9 cellular contexts compared by ENCODE assay signal in the genomic region with DNA sequence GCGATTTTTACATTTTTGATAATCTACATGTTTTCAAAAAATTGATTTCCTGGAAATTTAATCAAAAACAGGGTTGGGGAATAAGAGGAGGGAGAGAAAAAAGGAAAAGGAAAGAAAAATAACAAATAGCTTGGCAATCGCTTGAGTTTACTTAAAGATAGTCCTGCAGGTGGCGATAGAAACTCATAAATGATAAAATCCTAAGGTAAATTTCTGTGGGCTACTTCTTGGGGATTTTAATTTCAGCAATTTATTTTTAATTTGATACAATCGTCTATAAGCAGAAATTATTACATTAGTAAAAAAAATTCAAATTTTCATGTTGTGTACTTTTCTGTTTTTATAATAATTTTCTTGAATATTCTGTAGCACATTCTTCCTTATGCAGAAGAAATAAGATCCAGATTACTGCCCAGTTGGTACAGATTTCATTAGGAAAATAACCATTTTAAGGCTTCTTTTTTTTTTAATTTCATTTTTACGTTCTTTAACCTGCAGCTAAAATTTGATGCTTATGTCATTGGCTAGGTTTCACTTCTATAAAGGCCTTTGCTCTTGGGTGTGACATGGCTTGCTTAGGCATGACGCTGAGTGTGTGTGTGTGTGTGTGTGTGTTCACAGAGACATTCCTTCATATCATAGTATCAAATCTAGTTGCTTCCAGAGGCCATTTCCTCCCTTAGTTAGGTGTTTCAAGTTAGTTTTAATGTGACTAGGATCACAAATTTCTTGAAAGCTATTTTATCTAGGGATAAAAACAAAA.
DNase-seq lines count a peak whose midpoint lies in the region; ATAC-seq and TF ChIP-seq lines count a peak whose summit lies in the region.
"Had no signal": no experiment of that assay in that cellular context is flagged by ENCODE, and none has a peak within 500 bp of the region (broad histone marks: within the 10 kb centered on the region; RNA-seq: fewer than 3 reads in every experiment).

No MANE protein-coding gene starts in this region.

- H3K4me1 Mint-ChIP-seq in T-helper 2 cell treated with Interferon-gamma antibody and Interleukin-4, amounts not matched to agents 5 μg/mL and 100 μg/mL, for 36 hours (ENCODE audit: low read depth), result peaks cover 6% of the 10 kb centered on the region
- H3K4me1 Mint-ChIP-seq: central memory CD8-positive, alpha-beta T cell had no signal

- DNase-seq in A172 (ENCODE audit: low spot score), result peak; percentile 2
- no peak for DNase-seq in LNCaP clone FGC (ENCODE audit: low read depth)
- DNase-seq in astrocyte of the cerebellum (ENCODE audit: low read depth), result peak; percentile 9
- no peak for DNase-seq in lung (ENCODE audit: low spot score)
- DNase-seq in T-helper 2 cell treated with Interferon-gamma antibody and Interleukin-4, amounts not matched to agents 5 μg/mL and 100 μg/mL, for 36 hours (ENCODE audit: low spot score), result no peak

- no peak overlapping the region for H3K4me3 ChIP-seq in LNCaP clone FGC (ENCODE audit: low read depth, low read length)
- no peak overlapping the region for H3K4me3 ChIP-seq in astrocyte of the cerebellum (ENCODE audit: low read depth, low read length)
- no peak overlapping the region for H3K4me3 ChIP-seq in lung

- peak; percentile 82 for ATAC-seq in GM18870 (IDR thresholded peaks at IDR 0.05; ENCODE audit: unreplicated experiment)
- no peak for ATAC-seq in lung (ENCODE audit: insufficient read depth, low FRiP score)
- no peak for ATAC-seq in GM21526 (IDR thresholded peaks at IDR 0.05; ENCODE audit: low FRiP score, unreplicated experiment)
- ATAC-seq in GM18520 (IDR thresholded peaks at IDR 0.05; ENCODE audit: unreplicated experiment), result no peak

- no peaks in the 10 kb centered on the region for H3K27me3 ChIP-seq in lung (ENCODE audit: control insufficient read depth, insufficient read depth)

- H3K36me3 ChIP-seq in lung (ENCODE audit: control insufficient read depth in 2 of 2, insufficient read depth in 2 of 2, low read length in 2 of 2), result peaks cover 0 to 1% of the 10 kb centered on the region in 2 donors

- TF ChIP-seq CTCF in LNCaP clone FGC (IDR thresholded peaks at IDR 0.05; ENCODE audit: control insufficient read depth, extremely low read depth, insufficient read depth), result peak; percentile 32
- no peak for TF ChIP-seq CTCF in astrocyte of the cerebellum (IDR thresholded peaks at IDR 0.05; ENCODE audit: low read depth, low read length, missing control alignments)
- peak; percentile 16 for TF ChIP-seq CTCF in lung (IDR thresholded peaks at IDR 0.05; ENCODE audit: control extremely low read depth, extremely low read depth)

- H3K4me1 ChIP-seq in lung (ENCODE audit: control insufficient read depth in 2 of 2, insufficient read depth in 2 of 2, low read length in 2 of 2), result no peaks in the 10 kb centered on the region

- WGBS in lung, 2 donors, result 45 to 52% methylated on average over 6 of the region's 6 CpGs

- no peaks in the 10 kb centered on the region for H3K9me3 Mint-ChIP-seq in T-helper 2 cell treated with Interferon-gamma antibody and Interleukin-4, amounts not matched to agents 5 μg/mL and 100 μg/mL, for 36 hours
- H3K9me3 Mint-ChIP-seq: central memory CD8-positive, alpha-beta T cell had no signal

- H3K27ac Mint-ChIP-seq in T-helper 2 cell treated with Interferon-gamma antibody and Interleukin-4, amounts not matched to agents 5 μg/mL and 100 μg/mL, for 36 hours, result no peak overlapping the region

- H3K4me3 Mint-ChIP-seq in T-helper 2 cell treated with Interferon-gamma antibody and Interleukin-4, amounts not matched to agents 5 μg/mL and 100 μg/mL, for 36 hours, result no peak overlapping the region
- H3K4me3 Mint-ChIP-seq: central memory CD8-positive, alpha-beta T cell had no signal

- H3K27ac ChIP-seq in lung (ENCODE audit: low read depth in 1 of 2, low read length in 1 of 2), result no peak overlapping the region

- H3K27me3 Mint-ChIP-seq in T-helper 2 cell treated with Interferon-gamma antibody and Interleukin-4, amounts not matched to agents 5 μg/mL and 100 μg/mL, for 36 hours (ENCODE audit: low read depth), result no peaks in the 10 kb centered on the region
- H3K27me3 Mint-ChIP-seq: central memory CD8-positive, alpha-beta T cell had no signal

- in situ Hi-C loops in astrocyte of the cerebellum (cut with HindIII; ENCODE audit: low sequenced_read_pairs), result no loop called here

- peaks cover 16% of the 10 kb centered on the region for H3K36me3 Mint-ChIP-seq in T-helper 2 cell treated with Interferon-gamma antibody and Interleukin-4, amounts not matched to agents 5 μg/mL and 100 μg/mL, for 36 hours (ENCODE audit: low read depth)

- no peaks in the 10 kb centered on the region for H3K9me3 ChIP-seq in lung (ENCODE audit: control insufficient read depth in 2 of 2, insufficient read depth in 1 of 2, low read length in 1 of 2)

Comparison
In these comparisons a context has a peak if more than half of its experiments do, and no peak if none do; other contexts are left out.
1. DNase-seq: peak in A172 (single experiment) and astrocyte of the cerebellum (single experiment); none in LNCaP clone FGC (single experiment), lung (single experiment) and T-helper 2 cell treated with Interferon-gamma antibody and Interleukin-4, amounts not matched to agents 5 μg/mL and 100 μg/mL, for 36 hours (single experiment).